In genomic region chr6:2990179-2990931, GRCh38 we compare ENCODE assay signal across 8 cellular contexts. TPM values are rescaled to one million over a fixed set of nuclear protein-coding genes. Genes with fewer than 3 reads are reported as not detected.
DNase-seq lines count a peak whose midpoint lies in the region; ATAC-seq and TF ChIP-seq lines count a peak whose summit lies in the region.

No MANE protein-coding gene starts in this region.

- H3K4me3 ChIP-seq in CD4-positive, CD25-positive, alpha-beta regulatory T cell (ENCODE audit: low read depth, low read length), result peak overlapping the region; percentile 99
- peak overlapping the region; percentile 69 for H3K4me3 ChIP-seq in WERI-Rb-1 (ENCODE audit: low read depth, low read length)
- H3K4me3 ChIP-seq in neutrophil (ENCODE audit: low read depth in 1 of 2, low read length in 1 of 2), result peak overlapping the region; percentile 85 to 87

- DNase-seq in CD4-positive, CD25-positive, alpha-beta regulatory T cell, result no peak
- DNase-seq in HUDEP-2 (lab: John Stamatoyannopoulos, UW; ENCODE audit: unreplicated experiment in 76 of 76) (peak in 68 of 76 experiments; percentile 20 to 76 (median 50)), WERI-Rb-1 (peak; percentile 88), fibroblast of gingiva (ENCODE audit: low read depth) (peak; percentile 10), HEK293T (ENCODE audit: extremely low spot score) (no peak)

- no peaks in the 10 kb centered on the region for H3K27me3 ChIP-seq in CD4-positive, CD25-positive, alpha-beta regulatory T cell (ENCODE audit: control insufficient read depth, insufficient read depth, low read length)
- H3K27me3 ChIP-seq in WERI-Rb-1 (ENCODE audit: insufficient read depth, low read depth, severe bottlenecking) (no peaks in the 10 kb centered on the region), neutrophil (no peaks in the 10 kb centered on the region)

- H3K36me3 Mint-ChIP-seq in CD4-positive, CD25-positive, alpha-beta regulatory T cell, result no peaks in the 10 kb centered on the region

- no peaks in the 10 kb centered on the region for H3K36me3 ChIP-seq in CD4-positive, CD25-positive, alpha-beta regulatory T cell (ENCODE audit: control insufficient read depth, insufficient read depth, low read length)
- H3K36me3 ChIP-seq in WERI-Rb-1 (no peaks in the 10 kb centered on the region), neutrophil (no peaks in the 10 kb centered on the region)

- H3K27me3 Mint-ChIP-seq in CD4-positive, CD25-positive, alpha-beta regulatory T cell, result peaks cover 10% of the 10 kb centered on the region

- POLR2A ChIA-PET in HEK293T (lab: Yijun Ruan, JAX), result interaction anchor here (0.9 to 5.0 kb wide), 25 partner anchors 9 to 252 kb away, joined by 3 to 30 read pairs (median 5); partner anchors contain the start of genes NQO2, RIPK1, SERPINB1 and SERPINB6

- no peaks in the 10 kb centered on the region for H3K9me3 Mint-ChIP-seq in CD4-positive, CD25-positive, alpha-beta regulatory T cell

- ATAC-seq in CD4-positive, CD25-positive, alpha-beta regulatory T cell (ENCODE audit: low read depth in 2 of 2), result no peak
- no peak for ATAC-seq in HG02610 (IDR thresholded peaks at IDR 0.05; ENCODE audit: unreplicated experiment)
- ATAC-seq in HG02970 (IDR thresholded peaks at IDR 0.05; ENCODE audit: low FRiP score, unreplicated experiment), result no peak

- H3K4me3 Mint-ChIP-seq in CD4-positive, CD25-positive, alpha-beta regulatory T cell, result peak overlapping the region; percentile 92 to 99 (median 96)

- peaks cover 5 to 36% (median 21%) of the 10 kb centered on the region in 4 donors for H3K4me1 Mint-ChIP-seq in CD4-positive, CD25-positive, alpha-beta regulatory T cell

- TF ChIP-seq CTCF in WERI-Rb-1 (IDR thresholded peaks at IDR 0.05; ENCODE audit: low read depth, low read length) (no peak), neutrophil (IDR thresholded peaks at IDR 0.05) (no peak)

- peak overlapping the region; percentile 95 for H3K27ac ChIP-seq in CD4-positive, CD25-positive, alpha-beta regulatory T cell (ENCODE audit: insufficient read depth, low read length, poor library complexity, severe bottlenecking)
- peak overlapping the region; percentile 96 for H3K27ac ChIP-seq in WERI-Rb-1
- H3K27ac ChIP-seq in neutrophil, result peak overlapping the region; percentile 92

- peak overlapping the region; percentile 99 to 100 (median 99) for H3K27ac Mint-ChIP-seq in CD4-positive, CD25-positive, alpha-beta regulatory T cell

- CTCF ChIA-PET in HEK293T (lab: Yijun Ruan, JAX), result interaction anchor here (1.0 to 8.8 kb wide), 5 partner anchors 18 to 240 kb away, joined by 3 to 64 read pairs (median 5); partner anchors contain the start of gene MYLK4

- H3K9me3 ChIP-seq in CD4-positive, CD25-positive, alpha-beta regulatory T cell (ENCODE audit: control insufficient read depth in 2 of 2, low read length in 2 of 2), result no peaks in the 10 kb centered on the region
- no peaks in the 10 kb centered on the region for H3K9me3 ChIP-seq in WERI-Rb-1 (ENCODE audit: severe bottlenecking)
- H3K9me3 ChIP-seq in neutrophil, result no peaks in the 10 kb centered on the region

- H3K4me1 ChIP-seq in CD4-positive, CD25-positive, alpha-beta regulatory T cell (ENCODE audit: control insufficient read depth, insufficient read depth, low read length, poor library complexity, severe bottlenecking), result peaks cover 15% of the 10 kb centered on the region
- H3K4me1 ChIP-seq in neutrophil (ENCODE audit: control insufficient read depth in 1 of 2, insufficient read depth in 1 of 2, low read depth in 1 of 2, low read length in 1 of 2), result peaks cover 15 to 28% of the 10 kb centered on the region in 2 experiments

TF ChIP-seq in HEK293T, 16 proteins besides CTCF, POLR2A, EP300 and RAD21:
- TF ChIP-seq HDGF (IDR thresholded peaks at IDR 0.05; ENCODE audit: borderline replicate concordance) (no peak), FOXM1 (IDR thresholded peaks at IDR 0.05; ENCODE audit: borderline replicate concordance) (no peak), FOXK2 (IDR thresholded peaks at IDR 0.05) (no peak), ZNF384 (IDR thresholded peaks at IDR 0.05) (no peak), NFRKB (IDR thresholded peaks at IDR 0.05) (no peak), CTBP1 (IDR thresholded peaks at IDR 0.05; ENCODE audit: borderline replicate concordance) (no peak), BHLHE40 (IDR thresholded peaks at IDR 0.05; ENCODE audit: borderline replicate concordance) (no peak), ELF4 (IDR thresholded peaks at IDR 0.05) (no peak), FOXA1 (IDR thresholded peaks at IDR 0.05) (no peak), LEF1 (IDR thresholded peaks at IDR 0.05; ENCODE audit: borderline replicate concordance) (no peak), TARDBP (IDR thresholded peaks at IDR 0.05) (no peak), ARNT (IDR thresholded peaks at IDR 0.05) (no peak), PKNOX1 (IDR thresholded peaks at IDR 0.05) (no peak), SP1 (IDR thresholded peaks at IDR 0.05) (no peak), SUZ12 (IDR thresholded peaks at IDR 0.05) (no peak), L3MBTL2 (conservative IDR thresholded peaks at IDR 0.05) (no peak; the same call in 1 of the 2 replicates)

RNA-seq across cellular contexts. Expression of gene NQO2, which starts 9.3 kb away (rescaled TPM):
- total RNA-seq in CD4-positive, CD25-positive, alpha-beta regulatory T cell, result 27.4 TPM
- polyA plus RNA-seq in CD4-positive, CD25-positive, alpha-beta regulatory T cell, result 100 to 1,000 TPM in 1 of 4 donors, 10 to 100 TPM in 3; 57.5 to 109 (median 68.6) TPM

RNA-seq across cellular contexts. Expression of gene SERPINB6, which starts 19.0 kb away (rescaled TPM):
- total RNA-seq in CD4-positive, CD25-positive, alpha-beta regulatory T cell, result 3.9 TPM
- polyA plus RNA-seq in CD4-positive, CD25-positive, alpha-beta regulatory T cell, result 10 to 100 TPM; 17.3 to 79.9 (median 40.7) TPM

Comparison
In these comparisons a context has a peak if more than half of its experiments do, and no peak if none do; other contexts are left out.
1. DNase-seq: peak in HUDEP-2 (68 of 76), WERI-Rb-1 (single experiment) and fibroblast of gingiva (single experiment); none in CD4-positive, CD25-positive, alpha-beta regulatory T cell (0 of 3) and HEK293T (single experiment).
2. Peak in every context shown above with its lines, with median percentiles within 50 percentile points of each other: H3K27ac ChIP-seq and H3K4me3 ChIP-seq.